Comparison of ENCODE assay signal across 1 cellular context in genomic region chr1:173206816-173207595, GRCh38.
TF ChIP-seq lines count a peak whose summit lies in the region.

Gene TNFSF4, minus strand, starts transcription at chr1:173207331. Its CDS starts 155 bp downstream, at chr1:173207176.

TF ChIP-seq in GM23338, 12 proteins besides CTCF, POLR2A, EP300 and RAD21 (continued from another document):
- TF ChIP-seq ZNF462 (CRISPR knock-in tag; IDR thresholded peaks at IDR 0.05): no peak
- no peak for TF ChIP-seq STAT1 (IDR thresholded peaks at IDR 0.05; ENCODE audit: unreplicated experiment)
